In genomic region chr19:45650722-45651121, GRCh38 we compare ENCODE assay signal across 7 cellular contexts. TPM values are rescaled to one million over a fixed set of nuclear protein-coding genes. Genes with fewer than 3 reads are reported as not detected.
"Had no signal": no experiment of that assay in that cellular context is flagged by ENCODE, and none has a peak within 500 bp of the region (broad histone marks: within the 10 kb centered on the region; RNA-seq: fewer than 3 reads in every experiment).

No MANE protein-coding gene starts in this region.

- DNase-seq: H9, HCEC 1CT, HFFc6 had no signal

- H2AFZ ChIP-seq: GM23338 had no signal

- H3K36me3 Mint-ChIP-seq: IgD-negative memory B cell had no signal

- H3K4me3 ChIP-seq: GM23338 had no signal

- H3K27ac Mint-ChIP-seq: GM23338, H9, HFFc6 had no signal

- H3K4me3 Mint-ChIP-seq: GM23338, H9, HFFc6, IgD-negative memory B cell had no signal

- H3K27ac ChIP-seq: HL-60 had no signal

- H3K9me3 Mint-ChIP-seq: HFFc6, IgD-negative memory B cell had no signal

- H3K4me2 ChIP-seq: GM23338 had no signal

RNA-seq across cellular contexts. Expression of gene GIPR, which starts 17.3 kb away (rescaled TPM):
- polyA plus RNA-seq: IgD-negative memory B cell had no signal

RNA-seq across cellular contexts. Expression of gene GPR4, which starts 48.7 kb away (rescaled TPM):
- total RNA-seq: HepG2 had no signal
- polyA plus RNA-seq: IgD-negative memory B cell had no signal
